In the genomic region with DNA sequence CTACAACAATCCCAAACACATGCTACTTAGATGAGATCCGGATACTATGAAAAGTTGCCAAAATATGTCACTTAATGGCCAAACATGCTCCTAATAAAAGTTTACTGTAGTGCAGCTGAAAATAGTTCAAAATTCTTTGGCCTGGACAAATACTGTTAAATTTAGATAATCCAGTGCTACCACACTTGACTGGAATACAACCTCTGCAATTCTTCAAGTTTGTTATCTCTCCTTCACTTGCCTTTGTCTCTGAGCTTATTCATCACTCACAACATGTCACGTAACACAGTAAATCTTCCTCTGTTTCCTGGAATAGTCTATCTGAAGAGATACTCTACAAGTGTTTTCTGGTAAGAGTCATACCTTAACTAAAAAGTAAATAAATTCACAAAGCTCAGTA, we compare ENCODE assay signal across 20 cellular contexts. TPM values are rescaled to one million over a fixed set of nuclear protein-coding genes. Genes with fewer than 3 reads are reported as not detected.
DNase-seq lines count a peak whose midpoint lies in the region; ATAC-seq, FAIRE-seq and TF ChIP-seq lines count a peak whose summit lies in the region.
"Had no signal": no experiment of that assay in that cellular context is flagged by ENCODE, and none has a peak within 500 bp of the region (broad histone marks: within the 10 kb centered on the region; RNA-seq: fewer than 3 reads in every experiment).

No MANE protein-coding gene starts in this region.

- WGBS in GM23248 (ENCODE audit: low coverage in 1 of 2, low lambda C conversion rate in 2 of 2, missing lambda C conversion rate in 2 of 2), 2 experiments = 47 to 55% methylated on average over 2 of the region's 2 CpGs
- 0% methylated on average over 2 of the region's 2 CpGs for WGBS in K562 (ENCODE audit: insufficient coverage, low coverage, missing lambda C conversion rate)

- peaks cover 2% of the 10 kb centered on the region for H3K36me3 Mint-ChIP-seq in activated T-cell treated with anti-CD3 and anti-CD28 coated beads, Interleukin-2, amount 50 U/mL, for 4 hours (ENCODE audit: insufficient read depth)

- ATAC-seq in K562 = peak; percentile 92
- ATAC-seq in left ventricle myocardium superior = peak; percentile 94
- peak; percentile 21 to 30 for ATAC-seq in gastrocnemius medialis
- no peak for ATAC-seq in HG03280 (IDR thresholded peaks at IDR 0.05; ENCODE audit: unreplicated experiment)
- ATAC-seq in HG02610 (IDR thresholded peaks at IDR 0.05; ENCODE audit: unreplicated experiment) = no peak
- no peak for ATAC-seq in activated T-cell treated with anti-CD3 and anti-CD28 coated beads, Interleukin-2, amount 50 U/mL, for 4 hours
- ATAC-seq: activated T-cell treated with anti-CD3 and anti-CD28 coated beads, Interleukin-2, amount 50 U/mL, for 72 hours; stimulated activated naive CD8-positive, alpha-beta T cell treated with anti-CD3 and anti-CD28 coated beads, Interleukin-15, Interleukin-2, amounts not matched to agents 100 U/mL and 50 U/mL, for 24 hours had no signal

- no peaks in the 10 kb centered on the region for H3K9me1 ChIP-seq in K562 (ENCODE audit: control insufficient read depth, insufficient read depth, low read length)

- POLR2A ChIA-PET in K562 (lab: Yijun Ruan, JAX) = no interaction called here

- H3K9me3 Mint-ChIP-seq in activated T-cell treated with anti-CD3 and anti-CD28 coated beads, Interleukin-2, amount 50 U/mL, for 4 hours = no peaks in the 10 kb centered on the region
- H3K9me3 Mint-ChIP-seq: activated T-cell treated with anti-CD3 and anti-CD28 coated beads, Interleukin-2, amount 50 U/mL, for 72 hours had no signal

- H2AFZ ChIP-seq in GM23248 (no peak overlapping the region), K562 (ENCODE audit: low read depth, low read length) (no peak overlapping the region)

- peak; percentile 86 for FAIRE-seq in K562 (lab: Jason Lieb, UNC)
- FAIRE-seq: GM19239 had no signal

- H3K27me3 ChIP-seq in GM23248 (replicated peaks; ENCODE audit: insufficient read depth) (no peaks in the 10 kb centered on the region), K562 (ENCODE audit: control insufficient read depth in 2 of 2, insufficient read depth in 2 of 2, low read length in 2 of 2) (no peaks in the 10 kb centered on the region), gastrocnemius medialis (no peaks in the 10 kb centered on the region)
- H3K27me3 ChIP-seq: BE2C had no signal

- no TSS peak for BruUV-seq in K562 (replicated peaks; lab: Mats Ljungman, UMichigan)

- H3K27me3 Mint-ChIP-seq in activated T-cell treated with anti-CD3 and anti-CD28 coated beads, Interleukin-2, amount 50 U/mL, for 4 hours (ENCODE audit: low read depth) = no peaks in the 10 kb centered on the region
- H3K27me3 Mint-ChIP-seq: activated naive CD8-positive, alpha-beta T cell treated with anti-CD3 and anti-CD28 coated beads, Interleukin-2, amount 10 ng/mL, durations not matched to agents 7 days and 5 days had no signal

- H3K27ac ChIP-seq in GM23248 (no peak overlapping the region), K562 (ENCODE audit: extremely low read depth, low read depth, low read length) (no peak overlapping the region), gastrocnemius medialis (peak overlapping the region; percentile 45 to 74 (median 52))

- H3K4me2 ChIP-seq in GM23248 (ENCODE audit: unreplicated experiment) (no peak overlapping the region), K562 (ENCODE audit: insufficient read depth, low read length) (peak overlapping the region; percentile 13; the same call in 1 of the 2 replicates)

- CTCF ChIA-PET in K562 (lab: Yijun Ruan, JAX; ENCODE audit: low intra/inter-chr PET ratio) = no interaction called here

- H3K4me1 Mint-ChIP-seq in activated T-cell treated with anti-CD3 and anti-CD28 coated beads, Interleukin-2, amount 50 U/mL, for 4 hours (ENCODE audit: low read depth) = peaks cover 16% of the 10 kb centered on the region

- no peaks in the 10 kb centered on the region for H3K9me2 ChIP-seq in GM23248 (ENCODE audit: insufficient read depth)

- peaks cover 37% of the 10 kb centered on the region for H3K4me1 ChIP-seq in GM23248 (ENCODE audit: insufficient read depth)
- H3K4me1 ChIP-seq in K562 (replicated peaks in 1 of 2; ENCODE audit: control insufficient read depth in 2 of 2, insufficient read depth in 2 of 2, low read length in 2 of 2) = peaks cover 0 to 8% of the 10 kb centered on the region in 2 experiments; a peak in 3 of 5 replicates
- H3K4me1 ChIP-seq in gastrocnemius medialis = peaks cover 22 to 31% of the 10 kb centered on the region in 2 donors
- H3K4me1 ChIP-seq: BE2C had no signal

- H3K9ac ChIP-seq in GM23248 (no peak overlapping the region), K562 (ENCODE audit: insufficient read depth in 1 of 2, low read depth in 2 of 2, low read length in 2 of 2) (no peak overlapping the region)

- H3K9me3 ChIP-seq in GM23248 (ENCODE audit: low read depth) (no peaks in the 10 kb centered on the region), K562 (replicated peaks; ENCODE audit: control insufficient read depth, insufficient read depth, low read depth, low read length) (no peaks in the 10 kb centered on the region), gastrocnemius medialis (no peaks in the 10 kb centered on the region)
- H3K9me3 ChIP-seq: BE2C had no signal

- H3K4me3 Mint-ChIP-seq in activated T-cell treated with anti-CD3 and anti-CD28 coated beads, Interleukin-2, amount 50 U/mL, for 4 hours = no peak overlapping the region
- H3K4me3 Mint-ChIP-seq: activated naive CD8-positive, alpha-beta T cell treated with anti-CD3 and anti-CD28 coated beads, Interleukin-2, amount 10 ng/mL, durations not matched to agents 7 days and 5 days; activated T-cell treated with anti-CD3 and anti-CD28 coated beads, Interleukin-2, amount 50 U/mL, for 72 hours had no signal

- H3K36me3 ChIP-seq in GM23248 (ENCODE audit: low read depth) (no peaks in the 10 kb centered on the region), K562 (ENCODE audit: control insufficient read depth, insufficient read depth, low read length) (no peaks in the 10 kb centered on the region; the same call in 2 of the 3 replicates), gastrocnemius medialis (no peaks in the 10 kb centered on the region)
- H3K36me3 ChIP-seq: BE2C had no signal

- H3K79me2 ChIP-seq in GM23248 (ENCODE audit: insufficient read depth) (peaks cover 86% of the 10 kb centered on the region), K562 (ENCODE audit: control insufficient read depth, insufficient read depth, low read length) (peaks cover 7% of the 10 kb centered on the region; the same call in 2 of the 3 replicates)

- H4K20me1 ChIP-seq in GM23248 (ENCODE audit: insufficient read depth) (no peaks in the 10 kb centered on the region), K562 (replicated peaks; ENCODE audit: control insufficient read depth, insufficient read depth, low read length) (no peaks in the 10 kb centered on the region)

- H3K4me3 ChIP-seq in GM23248 = no peak overlapping the region
- H3K4me3 ChIP-seq in K562 = no peak overlapping the region
- H3K4me3 ChIP-seq in gastrocnemius medialis = no peak overlapping the region

- peaks cover 10% of the 10 kb centered on the region for H3F3A ChIP-seq in GM23248 (ENCODE audit: insufficient read depth)

- TF ChIP-seq RAD21 in K562 (CRISPR knock-in tag; conservative IDR thresholded peaks at IDR 0.05 in 1 of 2, IDR thresholded peaks at IDR 0.05 in 1 of 2) = no peak; a peak in 1 of 4 replicates

- TF ChIP-seq POLR2A in K562 (conservative IDR thresholded peaks at IDR 0.05) (no peak), gastrocnemius medialis (IDR thresholded peaks at IDR 0.05) (no peak)

- intact Hi-C loops in K562 (cut with micrococcal nuclease) = no loop called here
- intact Hi-C loops in left ventricle myocardium superior (cut with micrococcal nuclease) = no loop called here
- intact Hi-C loops in gastrocnemius medialis (cut with DNase I; ENCODE audit: low total_unique reads) = no loop called here

- in situ Hi-C loops in GM23248 (cut with MboI) = no loop called here
- in situ Hi-C loops in K562 (cut with MboI) = no loop called here
- in situ Hi-C loops in gastrocnemius medialis (cut with MboI; ENCODE audit: low sequenced_read_pairs in 4 of 4) = loop anchor here in 1 of 4 donors (25.0 kb wide), 1 partner anchor 250 kb away; no protein-coding TSS in a partner anchor

- peak; percentile 19 for DNase-seq in GM23248
- peak in 3 of 4 experiments; percentile 15 to 77 (median 68) for DNase-seq in K562 (ENCODE audit: extremely low read depth in 1 of 4, low spot score in 3 of 4)
- DNase-seq in left ventricle myocardium superior = no peak
- no peak for DNase-seq in gastrocnemius medialis
- DNase-seq in activated T-cell treated with anti-CD3 and anti-CD28 coated beads, Interleukin-2, amount 50 U/mL, for 4 hours = no peak
- DNase-seq: activated naive CD8-positive, alpha-beta T cell treated with anti-CD3 and anti-CD28 coated beads, Interleukin-2, amount 10 ng/mL, durations not matched to agents 7 days and 5 days; activated T-cell treated with anti-CD3 and anti-CD28 coated beads, Interleukin-2, amount 50 U/mL, for 72 hours; BE2C; DMS 273 treated with DMSO at 0.1 percent for 48 hours; IMR-90; midbrain; NCI-H1048; NCI-H2171 treated with DMSO at 0.1 percent for 48 hours; stimulated activated CD4-positive, alpha-beta T cell treated with anti-CD3 and anti-CD28 coated beads, Interleukin-12 subunit alpha, Interleukin-12 subunit beta, amount 100 ng/mL, for 4 hours; stimulated activated naive CD8-positive, alpha-beta T cell treated with anti-CD3 and anti-CD28 coated beads, Interleukin-15, Interleukin-2, amounts not matched to agents 100 U/mL and 50 U/mL, for 24 hours had no signal

- no peak for TF ChIP-seq CTCF in K562 (IDR thresholded peaks at IDR 0.05 in 2 of 3, conservative IDR thresholded peaks at IDR 0.05 in 1 of 3; ENCODE audit: insufficient read depth in 2 of 3, low read depth in 1 of 3, low read length in 3 of 3)
- TF ChIP-seq CTCF in gastrocnemius medialis (IDR thresholded peaks at IDR 0.05 in 4 of 5, conservative IDR thresholded peaks at IDR 0.05 in 1 of 5) = no peak

- TF ChIP-seq EP300 in K562 (IDR thresholded peaks at IDR 0.05; ENCODE audit: low read length) = peak; percentile 87

RNA-seq across cellular contexts. Expression of a gene that starts 10.5 kb away (rescaled TPM):
- total RNA-seq in GM23248 (2014; rRNA removed; shearing (Covaris generic)) = not detected in 2 replicates
- polyA plus RNA-seq in GM23248 (2016; fragmentation: Nextera tagmentation; extraction: Ambion mirVana) = 0.49 TPM in 1 of 2 replicates, not detected in the other
- not detected in 2 replicates for total RNA-seq in K562 (2011; cell fraction: chromatin; rRNA removed; ENCODE audit: low replicate concordance)
- not detected in 2 replicates for total RNA-seq in K562 (2011; cell fraction: nucleolus; rRNA removed)
- 0.31 TPM in 1 of 2 replicates, not detected in the other for total RNA-seq in K562 (2011; cell fraction: nucleoplasm; rRNA removed)
- not detected in 2 replicates for total RNA-seq in K562 (2014; rRNA removed)
- total RNA-seq in K562 (2014; rRNA removed; fragmentation: Illumina TruSeq; extraction: Trizol) = not detected in 2 replicates
- total RNA-seq in K562 (2015; rRNA removed; fragmentation: Illumina TruSeq; extraction: Trizol) = not detected in 2 replicates
- total RNA-seq in K562 (2021) = 0.09 TPM in 1 of 2 replicates, not detected in the other
- polyA plus RNA-seq in K562 (2011; rRNA removed) = 0.03 and 0.05 TPM in 2 replicates
- not detected in 2 replicates for polyA plus RNA-seq in K562 (2011; cell fraction: cytosol; rRNA removed)
- polyA plus RNA-seq in K562 (2011; cell fraction: nucleus; rRNA removed) = not detected in 2 replicates
- polyA plus RNA-seq in K562 (2012) = 0.08 TPM in 1 of 2 replicates, not detected in the other
- not detected in 2 replicates for polyA plus RNA-seq in K562 (2014; fragmentation: Illumina TruSeq; extraction: Trizol)
- under 1 TPM; 0.03 to 0.30 TPM for polyA plus RNA-seq in K562 (2014; fragmentation: Nextera tagmentation; extraction: Ambion mirVana)
- not detected in 2 replicates for polyA plus RNA-seq in K562 (2014; rRNA removed)
- 0.15 TPM in 1 of 2 replicates, not detected in the other for polyA minus RNA-seq in K562 (2011; rRNA and poly(A)+ RNA removed)
- not detected in 2 replicates for polyA minus RNA-seq in K562 (2011; cell fraction: cytosol; rRNA and poly(A)+ RNA removed)
- 0.33 TPM in 1 of 2 replicates, not detected in the other for polyA minus RNA-seq in K562 (2011; cell fraction: nucleus; rRNA and poly(A)+ RNA removed)
- 2,753 TPM for total RNA-seq in left ventricle myocardium superior
- 100 to 1,000 TPM in 3 of 4 donors, 10 to 100 TPM in 1; 49.6 to 278 (median 202) TPM for total RNA-seq in gastrocnemius medialis
- total RNA-seq in activated T-cell treated with anti-CD3 and anti-CD28 coated beads, Interleukin-2, amount 50 U/mL, for 4 hours = under 1 TPM in 1 of 3 donors, not detected in 2; 0.16 TPM
- total RNA-seq: activated naive CD8-positive, alpha-beta T cell treated with anti-CD3 and anti-CD28 coated beads, Interleukin-2, amount 10 ng/mL, durations not matched to agents 7 days and 5 days; activated T-cell treated with anti-CD3 and anti-CD28 coated beads, Interleukin-2, amount 50 U/mL, for 72 hours; osteocyte; T-helper 2 cell treated with Interferon-gamma antibody and Interleukin-4, amounts not matched to agents 100 ng/mL and 5 ng/mL, for 36 hours had no signal
- polyA plus RNA-seq: IMR-90 had no signal

Comparison
In these comparisons a context has a peak if more than half of its experiments do, and no peak if none do; other contexts are left out.
1. DNase-seq: peak in GM23248 (single experiment) and K562 (3 of 4); none in left ventricle myocardium superior (single experiment), gastrocnemius medialis (0 of 2) and activated T-cell treated with anti-CD3 and anti-CD28 coated beads, Interleukin-2, amount 50 U/mL, for 4 hours (single experiment).
2. H3K27ac ChIP-seq: peak in gastrocnemius medialis (4 of 4); none in GM23248 (single experiment) and K562 (single experiment).
3. ATAC-seq: peak in K562 (single experiment), left ventricle myocardium superior (single experiment) and gastrocnemius medialis (2 of 2); none in HG03280 (single experiment), HG02610 (single experiment) and activated T-cell treated with anti-CD3 and anti-CD28 coated beads, Interleukin-2, amount 50 U/mL, for 4 hours (0 of 2).
4. RNA of a gene that starts 10.5 kb away (total RNA-seq): 2,753 TPM in left ventricle myocardium superior (single experiment) and 49.6 to 278 TPM in gastrocnemius medialis; 0.09 to 0.31 TPM in K562, 0.16 TPM in activated T-cell treated with anti-CD3 and anti-CD28 coated beads, Interleukin-2, amount 50 U/mL, for 4 hours and not detected in GM23248; every median in the first group is over 10 times any median in the second.